Comparison of ENCODE assay signal across 8 cellular contexts in the genomic region with DNA sequence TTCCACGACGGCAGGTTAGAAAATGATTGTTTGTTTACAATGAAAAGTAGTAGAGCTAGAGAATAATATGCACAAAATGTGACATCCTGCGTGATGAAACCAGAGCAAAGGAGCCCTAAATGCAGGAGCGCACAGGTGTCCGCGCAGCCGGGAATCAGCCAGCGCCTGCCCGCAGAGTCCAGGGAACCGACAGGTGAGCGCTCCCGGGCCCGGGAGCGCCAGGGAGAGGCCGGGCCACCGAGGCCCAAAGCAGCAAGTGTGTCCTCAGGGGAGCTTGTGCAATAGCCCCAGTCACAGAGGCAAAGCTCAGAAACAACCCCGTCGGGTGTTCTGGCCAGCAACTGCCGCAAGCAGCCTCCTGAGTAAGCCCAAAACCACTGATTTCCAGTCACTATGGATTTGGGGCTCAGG. TPM values are rescaled to one million over a fixed set of nuclear protein-coding genes. Genes with fewer than 3 reads are reported as not detected.
DNase-seq lines count a peak whose midpoint lies in the region; ATAC-seq and TF ChIP-seq lines count a peak whose summit lies in the region.

No MANE protein-coding gene starts in this region.

- peak overlapping the region; percentile 69 for H3K4me2 ChIP-seq in SU-DHL-6 (ENCODE audit: low read depth, low read length, poor library complexity, severe bottlenecking)

- H3K9me3 ChIP-seq in SU-DHL-6 (ENCODE audit: insufficient read depth, low read length) = no peaks in the 10 kb centered on the region
- no peaks in the 10 kb centered on the region for H3K9me3 ChIP-seq in gastroesophageal sphincter

- WGBS in gastroesophageal sphincter (ENCODE audit: low coverage in 1 of 2), 2 donors = 14% methylated on average over 15 of the region's 19 CpGs; no CpG with 5 or more reads in 1 of the 2 donors

- H3K4me3 ChIP-seq in SU-DHL-6 (ENCODE audit: insufficient read depth, low read length, poor library complexity, severe bottlenecking) (peak overlapping the region; percentile 86), gastroesophageal sphincter (peak overlapping the region; percentile 47 to 78), skin epidermis (peak overlapping the region; percentile 51 to 79 (median 65))

- TF ChIP-seq EP300 in gastroesophageal sphincter (IDR thresholded peaks at IDR 0.05) = no peak

- peaks cover 0 to 27% (median 15%) of the 10 kb centered on the region in 3 donors for H3K4me1 ChIP-seq in gastroesophageal sphincter

- no peaks in the 10 kb centered on the region; the same call in 1 of the 2 replicates for H3F3A ChIP-seq in SU-DHL-6 (ENCODE audit: insufficient read depth)

- TF ChIP-seq CTCF in SU-DHL-6 (IDR thresholded peaks at IDR 0.05; ENCODE audit: insufficient read depth, low read length, poor library complexity, severe bottlenecking) (no peak), gastroesophageal sphincter (IDR thresholded peaks at IDR 0.05) (no peak)

- H3K27me3 ChIP-seq in SU-DHL-6 (ENCODE audit: low read length) (no peaks in the 10 kb centered on the region), gastroesophageal sphincter (no peaks in the 10 kb centered on the region)

- DNase-seq in DMS53 (lab: John Stamatoyannopoulos, UW) = peak; percentile 68
- DNase-seq in DMS53 treated with DMSO at 0.1 percent for 48 hours (lab: John Stamatoyannopoulos, UW; ENCODE audit: unreplicated experiment) = no peak
- DNase-seq in HPDE6-E6E7 (ENCODE audit: extremely low spot score) = no peak
- no peak for DNase-seq in activated CD4-positive, alpha-beta T cell treated with anti-CD3 and anti-CD28 coated beads, Interleukin-2, amount 50 U/mL, for 4 hours

- H2AFZ ChIP-seq in SU-DHL-6 (ENCODE audit: low read depth, low read length, severe bottlenecking) = no peak overlapping the region

- ATAC-seq in gastroesophageal sphincter (no peak), HG03280 (IDR thresholded peaks at IDR 0.05; ENCODE audit: unreplicated experiment) (no peak)

- no peaks in the 10 kb centered on the region for H3K36me3 ChIP-seq in SU-DHL-6 (ENCODE audit: low read length)
- peaks cover 0 to 37% of the 10 kb centered on the region in 2 donors for H3K36me3 ChIP-seq in gastroesophageal sphincter

- 0 out of 2 replicates have a peak overlapping the region, but pooled peaks have one; percentile 23 for H3K27ac ChIP-seq in SU-DHL-6 (ENCODE audit: low read depth, low read length)
- H3K27ac ChIP-seq in gastroesophageal sphincter = peak overlapping the region; percentile 52 to 94 (median 90)
- H3K27ac ChIP-seq in skin epidermis = peak overlapping the region in 20 of 21 experiments; percentile 83 to 98 (median 92)

- H3K79me2 ChIP-seq in SU-DHL-6 (ENCODE audit: insufficient read depth, low read length) = no peaks in the 10 kb centered on the region

- no peaks in the 10 kb centered on the region for H3K9me2 ChIP-seq in SU-DHL-6 (replicated peaks; ENCODE audit: insufficient read depth, low read length)

- no peaks in the 10 kb centered on the region for H4K20me1 ChIP-seq in SU-DHL-6 (ENCODE audit: low read depth, low read length)

- TF ChIP-seq POLR2A in gastroesophageal sphincter (IDR thresholded peaks at IDR 0.05) = no peak

- H3K9ac ChIP-seq in SU-DHL-6 (ENCODE audit: low read length) = peak overlapping the region; percentile 86

RNA-seq across cellular contexts. Expression of a gene that starts 0.8 kb away (rescaled TPM):
- 10 to 100 TPM in 3 of 4 donors, 1 to 10 TPM in 1; 7.4 to 25.2 (median 12.9) TPM for total RNA-seq in gastroesophageal sphincter

RNA-seq across cellular contexts. Expression of a gene that starts 10.4 kb away (rescaled TPM):
- total RNA-seq in gastroesophageal sphincter = 10 to 100 TPM; 25.7 to 30.4 (median 29.2) TPM

RNA-seq across cellular contexts. Expression of a gene that starts 23.1 kb away (rescaled TPM):
- total RNA-seq in gastroesophageal sphincter = 10 to 100 TPM; 56.3 to 77.6 (median 60.8) TPM

RNA-seq across cellular contexts. Expression of a gene that starts 23.9 kb away (rescaled TPM):
- total RNA-seq in gastroesophageal sphincter = 10 to 100 TPM; 24.1 to 61.0 (median 47.2) TPM

RNA-seq across cellular contexts. Expression of a gene that starts 58.1 kb away (rescaled TPM):
- total RNA-seq in gastroesophageal sphincter = 10 to 100 TPM; 37.8 to 41.9 (median 41.4) TPM

Comparison
In these comparisons a context has a peak if more than half of its experiments do, and no peak if none do; other contexts are left out.
1. H3K27ac ChIP-seq: peak in every context shown above with its lines; median percentile 92 in skin epidermis; 90 in gastroesophageal sphincter; 23 in SU-DHL-6.